ENCODE assay signal across 10 cellular contexts in the genomic region with DNA sequence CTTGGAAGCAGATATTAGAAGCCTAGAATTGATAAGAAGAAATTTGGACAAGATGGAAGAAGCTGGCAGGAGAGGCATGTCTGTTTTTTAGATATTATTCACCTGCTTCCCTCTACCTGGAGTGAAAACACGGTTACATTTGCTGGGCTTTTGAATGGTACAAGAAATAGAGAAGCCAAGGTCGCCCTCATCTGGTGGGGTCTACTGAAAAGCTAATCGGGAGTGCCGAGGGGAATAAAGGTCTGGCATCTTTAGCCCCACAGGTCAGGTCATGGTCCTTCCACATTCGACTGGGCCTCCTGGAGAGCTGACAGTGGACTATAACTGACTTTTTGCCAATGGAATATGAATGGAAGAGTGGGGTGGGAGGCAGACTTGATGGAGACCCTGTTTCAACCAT. TPM values are rescaled to one million over a fixed set of nuclear protein-coding genes. Genes with fewer than 3 reads are reported as not detected.
DNase-seq lines count a peak whose midpoint lies in the region; ATAC-seq and TF ChIP-seq lines count a peak whose summit lies in the region.
"Had no signal": no experiment of that assay in that cellular context is flagged by ENCODE, and none has a peak within 500 bp of the region (broad histone marks: within the 10 kb centered on the region; RNA-seq: fewer than 3 reads in every experiment).

No MANE protein-coding gene starts in this region.

- no peaks in the 10 kb centered on the region for H3K36me3 Mint-ChIP-seq in activated naive CD8-positive, alpha-beta T cell treated with anti-CD3 and anti-CD28 coated beads, Interleukin-2, amount 50 U/mL, for 24 hours (ENCODE audit: low read depth)
- H3K36me3 Mint-ChIP-seq in osteocyte (ENCODE audit: unreplicated experiment), result no peaks in the 10 kb centered on the region

- H3K4me3 Mint-ChIP-seq in activated naive CD8-positive, alpha-beta T cell treated with anti-CD3 and anti-CD28 coated beads, Interleukin-2, amount 50 U/mL, for 24 hours, result no peak overlapping the region
- H3K4me3 Mint-ChIP-seq in osteocyte (ENCODE audit: unreplicated experiment), result no peak overlapping the region

- no peaks in the 10 kb centered on the region for H3K4me1 Mint-ChIP-seq in activated naive CD8-positive, alpha-beta T cell treated with anti-CD3 and anti-CD28 coated beads, Interleukin-2, amount 50 U/mL, for 24 hours
- H3K4me1 Mint-ChIP-seq in osteocyte (ENCODE audit: unreplicated experiment), result peaks cover 7% of the 10 kb centered on the region

- TF ChIP-seq CTCF in HL-60 (IDR thresholded peaks at IDR 0.05; ENCODE audit: insufficient read depth, low read length) (peak; percentile 2), osteocyte (IDR thresholded peaks at IDR 0.05) (peak; percentile 16)

- no peak overlapping the region for H3K27ac Mint-ChIP-seq in activated naive CD8-positive, alpha-beta T cell treated with anti-CD3 and anti-CD28 coated beads, Interleukin-2, amount 50 U/mL, for 24 hours
- no peak overlapping the region for H3K27ac Mint-ChIP-seq in osteocyte (ENCODE audit: unreplicated experiment)

- ATAC-seq in activated naive CD8-positive, alpha-beta T cell treated with anti-CD3 and anti-CD28 coated beads, Interleukin-2, amount 50 U/mL, for 24 hours, result no peak
- ATAC-seq in GM21367 (IDR thresholded peaks at IDR 0.05; ENCODE audit: unreplicated experiment), result no peak

- no peaks in the 10 kb centered on the region for H3K9me3 Mint-ChIP-seq in activated naive CD8-positive, alpha-beta T cell treated with anti-CD3 and anti-CD28 coated beads, Interleukin-2, amount 50 U/mL, for 24 hours
- no peaks in the 10 kb centered on the region for H3K9me3 Mint-ChIP-seq in osteocyte (ENCODE audit: unreplicated experiment)

- H3K27me3 ChIP-seq in HL-60 (ENCODE audit: insufficient read depth, poor library complexity, severe bottlenecking), result no peaks in the 10 kb centered on the region
- H3K27me3 ChIP-seq: right atrium auricular region had no signal

- H3K27me3 Mint-ChIP-seq in activated naive CD8-positive, alpha-beta T cell treated with anti-CD3 and anti-CD28 coated beads, Interleukin-2, amount 50 U/mL, for 24 hours, result no peaks in the 10 kb centered on the region
- peaks cover 5% of the 10 kb centered on the region for H3K27me3 Mint-ChIP-seq in osteocyte (ENCODE audit: unreplicated experiment)

- no peak overlapping the region for H3K27ac ChIP-seq in HL-60 (replicated peaks)
- H3K27ac ChIP-seq: right atrium auricular region had no signal

- no peak overlapping the region for H3K4me3 ChIP-seq in HL-60 (replicated peaks; ENCODE audit: insufficient read depth, low read length)
- H3K4me3 ChIP-seq: right atrium auricular region had no signal

- DNase-seq in NCI-H345 (lab: John Stamatoyannopoulos, UW) (peak; percentile 19), NCI-H345 treated with DMSO at 0.1 percent for 48 hours (lab: John Stamatoyannopoulos, UW; ENCODE audit: unreplicated experiment) (no peak), HL-60 (ENCODE audit: low read depth in 1 of 2, low spot score in 1 of 2) (peak in 1 of 2 experiments; percentile 33), osteocyte (ENCODE audit: extremely low spot score, unreplicated experiment) (no peak), AG20443 (ENCODE audit: low spot score) (no peak), globus pallidus (ENCODE audit: low spot score) (no peak)
- peak; percentile 32 for DNase-seq in activated naive CD8-positive, alpha-beta T cell treated with anti-CD3 and anti-CD28 coated beads, Interleukin-2, amount 50 U/mL, for 24 hours

RNA-seq across cellular contexts. Expression of gene C2, which starts 4.6 kb away (rescaled TPM):
- total RNA-seq in osteocyte, result 2.3 and 2.4 TPM in 2 replicates

RNA-seq across cellular contexts. Expression of gene ZBTB12, which starts 21.1 kb away (rescaled TPM):
- 8.3 and 8.8 TPM in 2 replicates for total RNA-seq in osteocyte

RNA-seq across cellular contexts. Expression of gene CFB, which starts 23.0 kb away (rescaled TPM):
- total RNA-seq in osteocyte, result 4.2 and 6.9 TPM in 2 replicates
- total RNA-seq: NCI-H460 had no signal

RNA-seq across cellular contexts. Expression of gene EHMT2, which starts 25.4 kb away (rescaled TPM):
- total RNA-seq in osteocyte, result 62.4 and 66.7 TPM in 2 replicates

RNA-seq across cellular contexts. Expression of gene NELFE, which starts 35.8 kb away (rescaled TPM):
- total RNA-seq in osteocyte, result 59.3 and 66.8 TPM in 2 replicates

Comparison
In these comparisons a context has a peak if more than half of its experiments do, and no peak if none do; other contexts are left out.
1. DNase-seq: peak in NCI-H345 (single experiment) and activated naive CD8-positive, alpha-beta T cell treated with anti-CD3 and anti-CD28 coated beads, Interleukin-2, amount 50 U/mL, for 24 hours (single experiment); none in NCI-H345 treated with DMSO at 0.1 percent for 48 hours (single experiment), osteocyte (single experiment), AG20443 (single experiment) and globus pallidus (single experiment).